ENCODE assay signal across 10 cellular contexts in the genomic region with DNA sequence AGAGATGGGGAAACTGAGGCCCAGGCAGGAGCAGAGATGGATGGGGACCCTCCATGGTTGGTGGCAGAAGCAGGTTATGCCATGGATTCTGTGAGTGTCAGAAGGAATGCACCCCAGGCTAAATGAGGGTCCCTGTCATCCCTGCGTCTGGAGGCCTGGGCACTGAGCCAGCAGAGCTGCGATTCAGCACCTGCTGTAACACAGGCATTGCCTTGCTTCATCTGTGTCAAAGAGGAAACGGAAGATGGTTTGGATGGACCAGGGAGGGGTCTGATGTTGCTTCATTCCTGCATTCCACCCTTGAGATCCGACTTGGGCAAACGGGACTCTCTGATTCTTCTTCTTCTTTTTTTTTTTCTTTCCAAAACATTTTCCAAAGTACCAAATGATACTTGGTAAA. TPM values are rescaled to one million over a fixed set of nuclear protein-coding genes. Genes with fewer than 3 reads are reported as not detected.
DNase-seq lines count a peak whose midpoint lies in the region; ATAC-seq, FAIRE-seq and TF ChIP-seq lines count a peak whose summit lies in the region.
"Had no signal": no experiment of that assay in that cellular context is flagged by ENCODE, and none has a peak within 500 bp of the region (broad histone marks: within the 10 kb centered on the region; RNA-seq: fewer than 3 reads in every experiment).

No MANE protein-coding gene starts in this region.

- no peak overlapping the region for H3K4me3 ChIP-seq in GM23248
- no peak overlapping the region for H3K4me3 ChIP-seq in bronchial epithelial cell (ENCODE audit: low read depth, low read length)

- H3K4me2 ChIP-seq in GM23248 (ENCODE audit: unreplicated experiment), result no peak overlapping the region

- no peaks in the 10 kb centered on the region for H3K9me2 ChIP-seq in GM23248 (ENCODE audit: insufficient read depth)

- no peak overlapping the region for H2AFZ ChIP-seq in GM23248

- FAIRE-seq in bronchial epithelial cell (lab: Jason Lieb, UNC), result no peak

- intact Hi-C loops in posterior vena cava (cut with DNase I), result no loop called here

- H4K20me1 ChIP-seq in GM23248 (ENCODE audit: insufficient read depth), result no peaks in the 10 kb centered on the region

- TF ChIP-seq POLR2A in GM18505 (IDR thresholded peaks at IDR 0.05; ENCODE audit: borderline replicate concordance, extremely low read depth, insufficient read depth, insufficient read length), result no peak

- no peaks in the 10 kb centered on the region for H3K9me3 ChIP-seq in GM23248 (ENCODE audit: low read depth)

- DNase-seq in GM23248, result peak; percentile 34
- DNase-seq in NCI-H2171 (lab: John Stamatoyannopoulos, UW), result peak; percentile 75
- peak; percentile 33 for DNase-seq in bronchial epithelial cell (ENCODE audit: low read depth)
- peak; percentile 91 for DNase-seq in posterior vena cava (ENCODE audit: low spot score)
- DNase-seq in NCI-H2081 treated with DMSO at 0.1 percent for 48 hours (lab: John Stamatoyannopoulos, UW), result no peak
- DNase-seq: NCI-H774 had no signal

- no peak for TF ChIP-seq CTCF in bronchial epithelial cell (IDR thresholded peaks at IDR 0.05; ENCODE audit: insufficient read depth, low read length, severe bottlenecking)

- H3K9ac ChIP-seq in GM23248, result no peak overlapping the region

- ATAC-seq in HG03280 (IDR thresholded peaks at IDR 0.05; ENCODE audit: unreplicated experiment), result no peak
- no peak for ATAC-seq in HG02840 (IDR thresholded peaks at IDR 0.05; ENCODE audit: low FRiP score, unreplicated experiment)
- ATAC-seq in GM18505 (IDR thresholded peaks at IDR 0.05; ENCODE audit: unreplicated experiment), result no peak

- H3K36me3 ChIP-seq in GM23248 (ENCODE audit: low read depth) (no peaks in the 10 kb centered on the region), bronchial epithelial cell (ENCODE audit: control insufficient read depth, insufficient read depth, low read length) (no peaks in the 10 kb centered on the region)

- H3K27ac ChIP-seq in GM23248, result no peak overlapping the region

- in situ Hi-C loops in GM23248 (cut with MboI), result no loop called here

- WGBS in GM23248 (ENCODE audit: low coverage in 1 of 2, low lambda C conversion rate in 2 of 2, missing lambda C conversion rate in 2 of 2), 2 experiments, result 26 to 29% methylated on average over 5 of the region's 5 CpGs

- peaks cover 15% of the 10 kb centered on the region for H3K4me1 ChIP-seq in GM23248 (ENCODE audit: insufficient read depth)

- peaks cover 3% of the 10 kb centered on the region; the same call in 1 of the 2 replicates for H3F3A ChIP-seq in GM23248 (ENCODE audit: insufficient read depth)

- H3K79me2 ChIP-seq in GM23248 (ENCODE audit: insufficient read depth), result no peaks in the 10 kb centered on the region

- H3K27me3 ChIP-seq in GM23248 (replicated peaks; ENCODE audit: insufficient read depth), result no peaks in the 10 kb centered on the region
- H3K27me3 ChIP-seq in bronchial epithelial cell (ENCODE audit: control insufficient read depth, insufficient read depth, low read length), result no peaks in the 10 kb centered on the region

RNA-seq across cellular contexts. Expression of a gene that starts 1.2 kb away (rescaled TPM):
- 0.51 TPM in 1 of 2 replicates, not detected in the other for total RNA-seq in GM23248 (2014; rRNA removed; shearing (Covaris generic))
- polyA plus RNA-seq in GM23248 (2016; fragmentation: Nextera tagmentation; extraction: Ambion mirVana), result 0.10 and 0.46 TPM in 2 replicates
- total RNA-seq in bronchial epithelial cell, result under 0.01 and 1.0 TPM in 2 replicates
- 10 to 100 TPM; 30.6 to 33.4 TPM for total RNA-seq in posterior vena cava

RNA-seq across cellular contexts. Expression of a gene that starts 21.2 kb away (rescaled TPM):
- 1.3 and 1.9 TPM in 2 replicates for total RNA-seq in GM23248 (2014; rRNA removed; shearing (Covaris generic))
- 0.03 and 0.29 TPM in 2 replicates for polyA plus RNA-seq in GM23248 (2016; fragmentation: Nextera tagmentation; extraction: Ambion mirVana)
- total RNA-seq in bronchial epithelial cell, result 0.53 and 0.64 TPM in 2 replicates
- total RNA-seq in posterior vena cava, result 1 to 10 TPM; 2.7 to 8.2 TPM
- total RNA-seq: neural crest cell had no signal

RNA-seq across cellular contexts. Expression of a gene that starts 36.1 kb away (rescaled TPM):
- total RNA-seq in GM23248 (2014; rRNA removed; shearing (Covaris generic)), result 2.9 and 5.2 TPM in 2 replicates
- polyA plus RNA-seq in GM23248 (2016; fragmentation: Nextera tagmentation; extraction: Ambion mirVana), result 14.1 and 14.5 TPM in 2 replicates
- total RNA-seq in bronchial epithelial cell (0.53 and 1.7 TPM in 2 replicates), posterior vena cava (10 to 100 TPM; 28.2 to 38.6 TPM)

RNA-seq across cellular contexts. Expression of a gene that starts 38.3 kb away (rescaled TPM):
- 11.0 and 13.2 TPM in 2 replicates for total RNA-seq in GM23248 (2014; rRNA removed; shearing (Covaris generic))
- 7.7 TPM in 2 replicates for polyA plus RNA-seq in GM23248 (2016; fragmentation: Nextera tagmentation; extraction: Ambion mirVana)
- total RNA-seq in bronchial epithelial cell, result 9.5 and 13.3 TPM in 2 replicates
- total RNA-seq in posterior vena cava, result 1 to 10 TPM; 7.7 to 7.9 TPM

RNA-seq across cellular contexts. Expression of a gene that starts 54.5 kb away (rescaled TPM):
- 7.3 and 11.1 TPM in 2 replicates for total RNA-seq in GM23248 (2014; rRNA removed; shearing (Covaris generic))
- polyA plus RNA-seq in GM23248 (2016; fragmentation: Nextera tagmentation; extraction: Ambion mirVana), result 4.1 and 5.8 TPM in 2 replicates
- 3.7 and 8.3 TPM in 2 replicates for total RNA-seq in bronchial epithelial cell
- 10 to 100 TPM; 31.6 to 33.5 TPM for total RNA-seq in posterior vena cava

Comparison
In these comparisons a context has a peak if more than half of its experiments do, and no peak if none do; other contexts are left out.
1. RNA of a gene that starts 1.2 kb away (total RNA-seq): 30.6 to 33.4 TPM in posterior vena cava; 0.51 TPM in GM23248 and under 0.01 to 1.0 TPM in bronchial epithelial cell; every median in the first group is over 10 times any median in the second.